ENCODE assay signal across 1 cellular context in genomic region chr22:31080848-31081649, GRCh38.
TF ChIP-seq lines count a peak whose summit lies in the region.

Gene SMTN (plus strand): TSS chr22:31081318. CDS start chr22:31083259, 1,941 bp downstream.

TF ChIP-seq in H1, 55 proteins besides CTCF, POLR2A, EP300 and RAD21 (continued from another document):
- TF ChIP-seq HDAC6 (IDR thresholded peaks at IDR 0.05; ENCODE audit: low read depth, low read length) (no peak), TAF7 (optimal IDR thresholded peaks at IDR 0.05; ENCODE audit: borderline replicate concordance, low read depth, low read length) (peak; percentile 54), TAF1 (IDR thresholded peaks at IDR 0.05; ENCODE audit: low read depth, low read length) (peak; percentile 94), ASH2L (IDR thresholded peaks at IDR 0.05; ENCODE audit: low read length) (peak; percentile 32), E2F6 (IDR thresholded peaks at IDR 0.05) (peak; percentile 19; the same call in 1 of the 2 replicates), PHF8 (conservative IDR thresholded peaks at IDR 0.05; ENCODE audit: low read depth, low read length) (peak; percentile 74), BACH1 (IDR thresholded peaks at IDR 0.05; ENCODE audit: low read length) (no peak), SP1 (IDR thresholded peaks at IDR 0.05; ENCODE audit: low read depth, low read length) (peak; percentile 75; the same call in 1 of the 2 replicates), POLR2AphosphoS5 (IDR thresholded peaks at IDR 0.05; ENCODE audit: low read depth, low read length) (peak; percentile 89), KDM4A (IDR thresholded peaks at IDR 0.05; ENCODE audit: low read depth, low read length, severe bottlenecking) (peak; percentile 80), CREB1 (IDR thresholded peaks at IDR 0.05) (peak; percentile 67; the same call in 1 of the 2 replicates), SP4 (IDR thresholded peaks at IDR 0.05; ENCODE audit: low read length) (0 out of 2 replicates have a peak, but pooled peaks have one; percentile 63), TBP (IDR thresholded peaks at IDR 0.05; ENCODE audit: low read depth, low read length) (peak; percentile 90)
